In the genomic region with DNA sequence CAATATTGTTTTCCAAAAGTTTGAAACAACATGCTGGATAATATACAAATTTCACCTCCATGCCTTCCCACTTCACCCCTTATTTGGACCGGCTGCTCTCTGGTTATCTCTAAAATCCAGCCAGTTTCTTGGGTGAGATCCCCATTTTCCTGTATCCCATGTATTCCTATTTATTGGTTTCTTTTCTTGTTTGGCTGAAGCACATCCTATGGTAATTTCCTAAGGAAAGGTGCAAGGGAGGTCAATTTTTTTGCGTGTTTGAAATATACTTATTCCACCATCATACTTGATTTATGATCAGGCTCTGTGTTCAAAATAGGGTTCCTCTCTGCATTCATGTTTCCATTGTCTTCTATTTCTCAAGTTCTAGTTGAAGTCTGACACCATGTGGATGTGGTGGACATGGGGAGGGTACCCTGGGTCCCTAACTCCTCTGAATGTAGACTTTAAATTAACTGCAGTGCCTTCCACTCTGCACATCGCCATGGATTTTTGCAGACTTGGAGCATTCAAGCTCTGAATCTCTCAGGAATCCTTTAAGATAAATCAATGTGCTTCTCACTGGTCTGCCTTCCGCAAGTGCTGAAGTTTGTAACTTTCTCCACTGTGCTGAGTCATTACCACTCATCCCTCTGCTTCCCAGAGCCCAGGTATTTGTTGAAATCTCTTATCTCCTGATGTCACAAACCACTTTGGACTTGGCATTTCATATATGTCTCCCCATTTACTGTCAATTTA, we compare ENCODE assay signal across 18 cellular contexts. TPM values are rescaled to one million over a fixed set of nuclear protein-coding genes. Genes with fewer than 3 reads are reported as not detected.
A peak's percentile ranks its signal among the peaks of the same experiment; 100 is the strongest.
DNase-seq lines count a peak whose midpoint lies in the region; ATAC-seq and TF ChIP-seq lines count a peak whose summit lies in the region.
"Had no signal": no experiment of that assay in that cellular context is flagged by ENCODE, and none has a peak within 500 bp of the region (broad histone marks: within the 10 kb centered on the region; RNA-seq: fewer than 3 reads in every experiment).

No MANE protein-coding gene starts in this region.

- no peak for TF ChIP-seq CTCF in natural killer cell (IDR thresholded peaks at IDR 0.05)
- TF ChIP-seq CTCF in RWPE2 (IDR thresholded peaks at IDR 0.05; ENCODE audit: poor library complexity, severe bottlenecking), result no peak
- TF ChIP-seq CTCF in epithelial cell of esophagus (IDR thresholded peaks at IDR 0.05; ENCODE audit: insufficient read depth, low read depth, low read length, missing control alignments), result no peak

- H3K4me3 ChIP-seq in RWPE2 (ENCODE audit: severe bottlenecking) (no peak overlapping the region), epithelial cell of esophagus (ENCODE audit: low read length) (no peak overlapping the region)
- H3K4me3 ChIP-seq: left lung had no signal

- H3K36me3 Mint-ChIP-seq in natural killer cell treated with Interleukin-12 subunit alpha and Interleukin-12 subunit beta and Interleukin-15 and Interleukin-18, amount 100 ng/mL, for 72 hours, result no peaks in the 10 kb centered on the region
- H3K36me3 Mint-ChIP-seq in natural killer cell, result no peaks in the 10 kb centered on the region
- H3K36me3 Mint-ChIP-seq: brain had no signal

- peak overlapping the region; percentile 4 to 7 for H3K27ac Mint-ChIP-seq in natural killer cell treated with Interleukin-12 subunit alpha and Interleukin-12 subunit beta and Interleukin-15 and Interleukin-18, amount 100 ng/mL, for 72 hours
- no peak overlapping the region for H3K27ac Mint-ChIP-seq in natural killer cell

- no peaks in the 10 kb centered on the region for H3K27me3 ChIP-seq in RWPE2 (ENCODE audit: insufficient read depth, poor library complexity, severe bottlenecking)
- H3K27me3 ChIP-seq: left lung had no signal

- no peaks in the 10 kb centered on the region for H3K9me3 Mint-ChIP-seq in natural killer cell treated with Interleukin-12 subunit alpha and Interleukin-12 subunit beta and Interleukin-15 and Interleukin-18, amount 100 ng/mL, for 72 hours
- no peaks in the 10 kb centered on the region for H3K9me3 Mint-ChIP-seq in natural killer cell

- no peak for ATAC-seq in natural killer cell treated with Interleukin-12 subunit alpha and Interleukin-12 subunit beta and Interleukin-15 and Interleukin-18, amount 100 ng/mL, for 72 hours
- ATAC-seq in natural killer cell (no peak), RWPE2 (ENCODE audit: low read depth) (peak; percentile 61)
- ATAC-seq: left lung; stimulated activated naive CD8-positive, alpha-beta T cell treated with anti-CD3 and anti-CD28 coated beads, Interleukin-15, Interleukin-2, amounts not matched to agents 100 U/mL and 50 U/mL, for 24 hours had no signal

- peaks cover 57 to 58% of the 10 kb centered on the region in 2 donors for H3K27me3 Mint-ChIP-seq in natural killer cell treated with Interleukin-12 subunit alpha and Interleukin-12 subunit beta and Interleukin-15 and Interleukin-18, amount 100 ng/mL, for 72 hours
- H3K27me3 Mint-ChIP-seq in natural killer cell (ENCODE audit: low read depth in 2 of 2), result peaks cover 49 to 96% of the 10 kb centered on the region in 2 donors

- no peak overlapping the region for H3K27ac ChIP-seq in RWPE2 (ENCODE audit: poor library complexity, severe bottlenecking)
- H3K27ac ChIP-seq: KMS-11, left lung had no signal

- no peaks in the 10 kb centered on the region for H3K4me1 ChIP-seq in RWPE2 (ENCODE audit: insufficient read depth, poor library complexity, severe bottlenecking)

- H3K4me1 Mint-ChIP-seq in natural killer cell treated with Interleukin-12 subunit alpha and Interleukin-12 subunit beta and Interleukin-15 and Interleukin-18, amount 100 ng/mL, for 72 hours (ENCODE audit: low read depth in 2 of 2), result peaks cover 24 to 25% of the 10 kb centered on the region in 2 donors
- H3K4me1 Mint-ChIP-seq in natural killer cell, result peaks cover 24 to 27% of the 10 kb centered on the region in 2 donors

- intact Hi-C loops in natural killer cell (cut with micrococcal nuclease), result loop anchor here (10.0 kb wide), 1 partner anchor 335 kb away; no protein-coding TSS in a partner anchor

- H3K9me3 ChIP-seq in RWPE2 (ENCODE audit: severe bottlenecking), result no peaks in the 10 kb centered on the region
- H3K9me3 ChIP-seq: left lung had no signal

- H3K36me3 ChIP-seq in RWPE2 (ENCODE audit: low read depth), result no peaks in the 10 kb centered on the region
- H3K36me3 ChIP-seq: left lung had no signal

- H3K4me3 Mint-ChIP-seq in natural killer cell treated with Interleukin-12 subunit alpha and Interleukin-12 subunit beta and Interleukin-15 and Interleukin-18, amount 100 ng/mL, for 72 hours, result no peak overlapping the region
- no peak overlapping the region for H3K4me3 Mint-ChIP-seq in natural killer cell

- DNase-seq in natural killer cell treated with Interleukin-12 subunit alpha and Interleukin-12 subunit beta and Interleukin-15 and Interleukin-18, amount 100 ng/mL, for 72 hours (ENCODE audit: low spot score), result no peak
- DNase-seq in natural killer cell, result no peak
- DNase-seq in RWPE2 (ENCODE audit: low spot score), result no peak
- peak; percentile 46 for DNase-seq in epithelial cell of esophagus (ENCODE audit: low read depth)
- no peak for DNase-seq in NCI-H146 treated with DMSO at 0.1 percent for 48 hours (lab: John Stamatoyannopoulos, UW; ENCODE audit: unreplicated experiment)
- no peak for DNase-seq in NOMO-1 treated with dmso at 0.1 percent for 144 hours (lab: John Stamatoyannopoulos, UW; ENCODE audit: unreplicated experiment)
- DNase-seq in RPMI8226, result no peak
- DNase-seq in NOMO-1 (lab: John Stamatoyannopoulos, UW; ENCODE audit: unreplicated experiment in 2 of 2), result no peak
- DNase-seq: ACHN; activated gamma-delta T cell treated with Interleukin-2 at 50 U/mL for 16 hours; left lung; NCI-H1694; NCI-H446; posterior cingulate gyrus; stimulated activated naive CD8-positive, alpha-beta T cell treated with anti-CD3 and anti-CD28 coated beads, Interleukin-15, Interleukin-2, amounts not matched to agents 100 U/mL and 50 U/mL, for 24 hours; SW 1271 had no signal

RNA-seq across cellular contexts. Expression of gene TLE3, which starts 52.1 kb away (rescaled TPM):
- total RNA-seq in natural killer cell treated with Interleukin-12 subunit alpha and Interleukin-12 subunit beta and Interleukin-15 and Interleukin-18, amount 100 ng/mL, for 72 hours, result 100 to 1,000 TPM in 1 of 2 donors, 10 to 100 TPM in 1; 57.6 to 128 TPM
- total RNA-seq in natural killer cell, result 10 to 100 TPM; 32.1 to 94.9 (median 36.7) TPM

Comparison
In these comparisons a context has a peak if more than half of its experiments do, and no peak if none do; other contexts are left out.
1. H3K27ac Mint-ChIP-seq: peak in natural killer cell treated with Interleukin-12 subunit alpha and Interleukin-12 subunit beta and Interleukin-15 and Interleukin-18, amount 100 ng/mL, for 72 hours (2 of 2); none in natural killer cell (0 of 2).